Comparison of ENCODE assay signal across 29 cellular contexts in the genomic region with DNA sequence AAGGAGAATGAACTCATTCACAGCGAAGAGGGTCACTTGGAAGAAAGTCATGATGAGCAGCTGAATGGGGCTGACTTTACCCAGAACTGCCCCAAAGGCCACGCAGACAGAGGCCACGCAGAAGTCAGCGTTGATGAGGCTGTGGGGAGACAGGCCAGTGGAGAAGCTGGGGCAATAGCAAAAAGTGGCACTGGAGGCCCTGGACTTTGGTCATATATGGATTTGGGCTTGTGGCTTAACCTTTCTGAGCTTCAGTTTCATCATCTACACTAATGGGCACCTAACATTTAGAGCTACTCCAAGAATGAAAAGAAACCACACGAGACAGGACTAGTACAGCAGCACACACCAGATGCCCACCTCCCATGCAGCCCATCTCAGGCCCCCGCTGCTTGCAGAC. TPM values are rescaled to one million over a fixed set of nuclear protein-coding genes. Genes with fewer than 3 reads are reported as not detected.
"Had no signal": no experiment of that assay in that cellular context is flagged by ENCODE, and none has a peak within 500 bp of the region (broad histone marks: within the 10 kb centered on the region; RNA-seq: fewer than 3 reads in every experiment).

No MANE protein-coding gene starts in this region.

- H3K9me3 ChIP-seq: heart right ventricle, left lung, ovary, prostate gland, tibial nerve, vagina had no signal

- H3K4me1 ChIP-seq: heart right ventricle, left lung, neural progenitor cell, prostate gland, vagina had no signal

- H3K4me3 ChIP-seq: heart right ventricle, hepatocyte, left lung, lung, neural progenitor cell, ovary, prostate gland, smooth muscle cell, tibial nerve, vagina had no signal

- H3K4me2 ChIP-seq: hepatocyte, neural progenitor cell, smooth muscle cell had no signal

- DNase-seq: heart right ventricle; islet precursor cell; kidney glomerular epithelial cell; left cardiac atrium; left lung; mesendoderm; naive B cell; natural killer cell; nephron progenitor cell; ovary; retina; right cardiac atrium; stimulated activated CD4-positive, alpha-beta T cell treated with anti-CD3 and anti-CD28 coated beads, Interleukin-1b, Interleukin-23, amount 100 ng/mL, for 48 hours; stimulated activated CD4-positive, alpha-beta T cell treated with anti-CD3 and anti-CD28 coated beads, Interleukin-2, amount 100 ng/mL, for 48 hours; stimulated activated CD4-positive, alpha-beta T cell treated with anti-CD3 and anti-CD28 coated beads, Interleukin-4, amount 100 ng/mL, for 4 hours; stimulated activated CD8-positive, alpha-beta memory T cell treated with anti-CD3 and anti-CD28 coated beads, Interleukin-4, amount 100 ng/mL, for 48 hours; stimulated activated naive CD4-positive, alpha-beta T cell treated with Interleukin-2 at 50 U/mL for 16 hours; stimulated activated naive CD8-positive, alpha-beta T cell treated with anti-CD3 and anti-CD28 coated beads, Interleukin-15, amount 100 ng/mL, for 72 hours; substantia nigra had no signal

- H3K79me2 ChIP-seq: hepatocyte had no signal

- H3K27ac ChIP-seq: heart right ventricle, hepatocyte, left lung, neural progenitor cell, ovary, prostate gland, tibial nerve, vagina had no signal

- H2AFZ ChIP-seq: hepatocyte, neural progenitor cell had no signal

- H3K9ac ChIP-seq: neural progenitor cell had no signal

- H3K36me3 ChIP-seq: heart right ventricle, left lung, neural progenitor cell, ovary, prostate gland, tibial nerve, vagina had no signal

- H3K27me3 ChIP-seq: ovary, vagina had no signal

- ATAC-seq: heart right ventricle; left cardiac atrium; left lung; natural killer cell; right cardiac atrium; stimulated activated memory B cell treated with anti-CD40 and anti-IgM and Interleukin-4, amounts not matched to agents 10 μg/mL and 1 μg/mL and 100 μg/mL, for 72 hours; stimulated activated naive CD8-positive, alpha-beta T cell treated with anti-CD3 and anti-CD28 coated beads, Interleukin-15, amount 100 ng/mL, for 72 hours had no signal

RNA-seq across cellular contexts. Expression of a gene that starts 13.3 kb away (rescaled TPM):
- total RNA-seq: left lung, mononuclear cell, natural killer cell, skeletal muscle tissue had no signal
- polyA plus RNA-seq: ovary had no signal
